Comparison of ENCODE assay signal across 13 cellular contexts in genomic region chr6:152295346-152295745, GRCh38.
DNase-seq lines count a peak whose midpoint lies in the region; ATAC-seq and TF ChIP-seq lines count a peak whose summit lies in the region.
"Had no signal": no experiment of that assay in that cellular context is flagged by ENCODE, and none has a peak within 500 bp of the region (broad histone marks: within the 10 kb centered on the region; RNA-seq: fewer than 3 reads in every experiment).

No MANE protein-coding gene starts in this region.

- H3K79me2 ChIP-seq in SU-DHL-6 (ENCODE audit: insufficient read depth, low read length) (peaks cover 55% of the 10 kb centered on the region), H9 (ENCODE audit: insufficient read depth, low read length) (no peaks in the 10 kb centered on the region)

- CTCF ChIA-PET in activated CD4-positive, alpha-beta T cell treated with anti-CD3 and anti-CD28 coated beads, Interleukin-2, amount 10 ng/mL, durations not matched to agents 7 days and 5 days (lab: Charles Lee): no interaction called here

- H4K91ac ChIP-seq in H9 (ENCODE audit: insufficient read length, low read depth, low read length): no peak overlapping the region

- no peak overlapping the region for H2BK20ac ChIP-seq in H9 (ENCODE audit: low read depth, low read length, poor library complexity, severe bottlenecking)

- H2BK15ac ChIP-seq in H9 (ENCODE audit: low read depth, low read length): no peak overlapping the region

- no peak overlapping the region for H3K23ac ChIP-seq in H9 (ENCODE audit: insufficient read length, low read depth, low read length)

- H3K18ac ChIP-seq in H9 (ENCODE audit: insufficient read length, low read depth, low read length): no peak overlapping the region

- peaks cover 21% of the 10 kb centered on the region for H3K4me1 Mint-ChIP-seq in activated CD4-positive, alpha-beta T cell treated with anti-CD3 and anti-CD28 coated beads, Interleukin-2, amount 10 ng/mL, durations not matched to agents 7 days and 5 days
- H3K4me1 Mint-ChIP-seq in H9: peaks cover 11 to 17% of the 10 kb centered on the region in 2 experiments

- H3K9ac ChIP-seq in SU-DHL-6 (ENCODE audit: low read length) (no peak overlapping the region), H9 (ENCODE audit: extremely low read depth, insufficient read length, low read length) (no peak overlapping the region)

- no peaks in the 10 kb centered on the region for H3K23me2 ChIP-seq in H9 (ENCODE audit: insufficient read length, low read depth, low read length, poor library complexity, severe bottlenecking)

- H3T11ph ChIP-seq in H9 (ENCODE audit: low read length): no peak overlapping the region

- no peak overlapping the region for H3K4ac ChIP-seq in H9 (ENCODE audit: low read depth, low read length)

- H3K56ac ChIP-seq in H9 (ENCODE audit: insufficient read length, low read depth, low read length): no peak overlapping the region

- H3K36me3 Mint-ChIP-seq in activated CD4-positive, alpha-beta T cell treated with anti-CD3 and anti-CD28 coated beads, Interleukin-2, amount 10 ng/mL, durations not matched to agents 7 days and 5 days (ENCODE audit: low read depth): peaks cover 35% of the 10 kb centered on the region
- no peaks in the 10 kb centered on the region for H3K36me3 Mint-ChIP-seq in H9 (ENCODE audit: insufficient read depth in 1 of 3, low read depth in 3 of 3)

- H3K27me3 ChIP-seq in SU-DHL-6 (ENCODE audit: low read length): no peaks in the 10 kb centered on the region
- H3K27me3 ChIP-seq in gastrocnemius medialis: no peaks in the 10 kb centered on the region
- H3K27me3 ChIP-seq in H9 (ENCODE audit: insufficient read depth, low read length): no peaks in the 10 kb centered on the region

- H2AFZ ChIP-seq in SU-DHL-6 (ENCODE audit: low read depth, low read length, severe bottlenecking): no peak overlapping the region
- H2AFZ ChIP-seq in H9 (ENCODE audit: low read length): no peak overlapping the region

- H3K36me3 ChIP-seq in SU-DHL-6 (ENCODE audit: low read length): peaks cover 35% of the 10 kb centered on the region
- H3K36me3 ChIP-seq in gastrocnemius medialis: peaks cover 0 to 5% of the 10 kb centered on the region in 2 donors

- no peak overlapping the region for H4K8ac ChIP-seq in H9 (replicated peaks; ENCODE audit: insufficient read length, low read depth, low read length)

- H2AK5ac ChIP-seq in H9 (ENCODE audit: insufficient read length, low read length): no peak overlapping the region

- H3K27ac ChIP-seq in SU-DHL-6 (ENCODE audit: low read depth, low read length) (peak overlapping the region; percentile 20; the same call in 1 of the 2 replicates), gastrocnemius medialis (peak overlapping the region in 1 of 4 donors; percentile 8), H9 (ENCODE audit: insufficient read length, low read depth, low read length) (no peak overlapping the region)

- intact Hi-C loops in gastrocnemius medialis (cut with DNase I; ENCODE audit: low total_unique reads): no loop called here

- peak; percentile 7 for DNase-seq in GM03348 (ENCODE audit: low spot score)
- peak; percentile 99 for DNase-seq in fibroblast of the aortic adventitia (ENCODE audit: low read depth)
- no peak for DNase-seq in gastrocnemius medialis
- DNase-seq in activated CD4-positive, alpha-beta T cell treated with anti-CD3 and anti-CD28 coated beads, Interleukin-2, amount 10 ng/mL, durations not matched to agents 7 days and 5 days: no peak
- DNase-seq in H9: no peak
- no peak for DNase-seq in activated T-cell treated with anti-CD3 and anti-CD28 coated beads, Interleukin-2, amount 50 U/mL, for 1 hour
- DNase-seq: amniotic stem cell, Calu3, NCI-H1092, NCI-H524 treated with DMSO at 0.1 percent for 48 hours, SHP77 treated with DMSO at 0.1 percent for 48 hours, substantia nigra had no signal

- no peaks in the 10 kb centered on the region for H3K79me1 ChIP-seq in H9 (ENCODE audit: insufficient read depth, low read depth, low read length, poor library complexity, severe bottlenecking)

- no peak overlapping the region for H3K4me2 ChIP-seq in SU-DHL-6 (ENCODE audit: low read depth, low read length, poor library complexity, severe bottlenecking)
- H3K4me2 ChIP-seq in H9 (ENCODE audit: insufficient read depth, insufficient read length, low read length): no peak overlapping the region

- H3K4me1 ChIP-seq in gastrocnemius medialis: peaks cover 14 to 18% of the 10 kb centered on the region in 2 donors
- peaks cover 3% of the 10 kb centered on the region; the same call in 1 of the 2 replicates for H3K4me1 ChIP-seq in H9 (ENCODE audit: insufficient read depth, low read length)

- in situ Hi-C loops in gastrocnemius medialis (cut with MboI; ENCODE audit: low sequenced_read_pairs in 4 of 4): no loop called here

- no peak overlapping the region for H4K5ac ChIP-seq in H9 (ENCODE audit: insufficient read length, low read depth, low read length)

- no peaks in the 10 kb centered on the region for H3K9me3 Mint-ChIP-seq in activated CD4-positive, alpha-beta T cell treated with anti-CD3 and anti-CD28 coated beads, Interleukin-2, amount 10 ng/mL, durations not matched to agents 7 days and 5 days
- no peaks in the 10 kb centered on the region for H3K9me3 Mint-ChIP-seq in H9

- peak; percentile 31 to 63 for ATAC-seq in gastrocnemius medialis

- no peaks in the 10 kb centered on the region for H3K9me2 ChIP-seq in SU-DHL-6 (replicated peaks; ENCODE audit: insufficient read depth, low read length)

- no peak for TF ChIP-seq CTCF in SU-DHL-6 (IDR thresholded peaks at IDR 0.05; ENCODE audit: insufficient read depth, low read length, poor library complexity, severe bottlenecking)
- no peak for TF ChIP-seq CTCF in fibroblast of the aortic adventitia (IDR thresholded peaks at IDR 0.05; ENCODE audit: insufficient read depth, low read length)
- no peak for TF ChIP-seq CTCF in gastrocnemius medialis (IDR thresholded peaks at IDR 0.05 in 4 of 5, conservative IDR thresholded peaks at IDR 0.05 in 1 of 5)
- TF ChIP-seq CTCF in H9 (conservative IDR thresholded peaks at IDR 0.05): no peak

- H3K4me3 ChIP-seq in SU-DHL-6 (ENCODE audit: insufficient read depth, low read length, poor library complexity, severe bottlenecking): no peak overlapping the region
- H3K4me3 ChIP-seq in fibroblast of the aortic adventitia (ENCODE audit: low read depth, low read length): no peak overlapping the region
- H3K4me3 ChIP-seq in gastrocnemius medialis: no peak overlapping the region

- H2BK12ac ChIP-seq in H9 (ENCODE audit: insufficient read length, low read depth, low read length): no peak overlapping the region

- no peaks in the 10 kb centered on the region for H4K20me1 ChIP-seq in SU-DHL-6 (ENCODE audit: low read depth, low read length)
- no peaks in the 10 kb centered on the region for H4K20me1 ChIP-seq in H9 (ENCODE audit: control insufficient read depth, insufficient read depth, insufficient read length)

- peaks cover 30% of the 10 kb centered on the region for H3F3A ChIP-seq in SU-DHL-6 (ENCODE audit: insufficient read depth)

- no peak overlapping the region for H2BK120ac ChIP-seq in H9 (ENCODE audit: low read depth, low read length, poor library complexity, severe bottlenecking)

- TF ChIP-seq POLR2A in gastrocnemius medialis (IDR thresholded peaks at IDR 0.05): no peak

- H2BK5ac ChIP-seq in H9 (ENCODE audit: insufficient read length, low read length): no peak overlapping the region

- H3K27ac Mint-ChIP-seq in activated CD4-positive, alpha-beta T cell treated with anti-CD3 and anti-CD28 coated beads, Interleukin-2, amount 10 ng/mL, durations not matched to agents 7 days and 5 days: no peak overlapping the region
- H3K27ac Mint-ChIP-seq in H9: no peak overlapping the region

- no peak overlapping the region for H3K4me3 Mint-ChIP-seq in activated CD4-positive, alpha-beta T cell treated with anti-CD3 and anti-CD28 coated beads, Interleukin-2, amount 10 ng/mL, durations not matched to agents 7 days and 5 days
- H3K4me3 Mint-ChIP-seq in H9: no peak overlapping the region

- no CpG with 5 or more reads among the region's 3 CpGs for WGBS in H9 (ENCODE audit: extremely low coverage, insufficient read length, low lambda C conversion rate)

- H3K14ac ChIP-seq in H9 (ENCODE audit: insufficient read depth, low read length): no peak overlapping the region

- POLR2A ChIA-PET in activated CD4-positive, alpha-beta T cell treated with anti-CD3 and anti-CD28 coated beads, Interleukin-2, amount 10 ng/mL, durations not matched to agents 7 days and 5 days (lab: Charles Lee): no interaction called here

- H3K9me3 ChIP-seq in SU-DHL-6 (ENCODE audit: insufficient read depth, low read length) (no peaks in the 10 kb centered on the region), gastrocnemius medialis (no peaks in the 10 kb centered on the region), H9 (ENCODE audit: control insufficient read depth, low read depth, low read length) (no peaks in the 10 kb centered on the region)

- H3K27me3 Mint-ChIP-seq in activated CD4-positive, alpha-beta T cell treated with anti-CD3 and anti-CD28 coated beads, Interleukin-2, amount 10 ng/mL, durations not matched to agents 7 days and 5 days: no peaks in the 10 kb centered on the region
- no peaks in the 10 kb centered on the region for H3K27me3 Mint-ChIP-seq in H9 (ENCODE audit: low read depth)

Comparison
In these comparisons a context has a peak if more than half of its experiments do, and no peak if none do; other contexts are left out.
1. DNase-seq: peak in GM03348 (single experiment) and fibroblast of the aortic adventitia (single experiment); none in gastrocnemius medialis (0 of 2), activated CD4-positive, alpha-beta T cell treated with anti-CD3 and anti-CD28 coated beads, Interleukin-2, amount 10 ng/mL, durations not matched to agents 7 days and 5 days (single experiment), H9 (single experiment) and activated T-cell treated with anti-CD3 and anti-CD28 coated beads, Interleukin-2, amount 50 U/mL, for 1 hour (single experiment).